In the genomic region with DNA sequence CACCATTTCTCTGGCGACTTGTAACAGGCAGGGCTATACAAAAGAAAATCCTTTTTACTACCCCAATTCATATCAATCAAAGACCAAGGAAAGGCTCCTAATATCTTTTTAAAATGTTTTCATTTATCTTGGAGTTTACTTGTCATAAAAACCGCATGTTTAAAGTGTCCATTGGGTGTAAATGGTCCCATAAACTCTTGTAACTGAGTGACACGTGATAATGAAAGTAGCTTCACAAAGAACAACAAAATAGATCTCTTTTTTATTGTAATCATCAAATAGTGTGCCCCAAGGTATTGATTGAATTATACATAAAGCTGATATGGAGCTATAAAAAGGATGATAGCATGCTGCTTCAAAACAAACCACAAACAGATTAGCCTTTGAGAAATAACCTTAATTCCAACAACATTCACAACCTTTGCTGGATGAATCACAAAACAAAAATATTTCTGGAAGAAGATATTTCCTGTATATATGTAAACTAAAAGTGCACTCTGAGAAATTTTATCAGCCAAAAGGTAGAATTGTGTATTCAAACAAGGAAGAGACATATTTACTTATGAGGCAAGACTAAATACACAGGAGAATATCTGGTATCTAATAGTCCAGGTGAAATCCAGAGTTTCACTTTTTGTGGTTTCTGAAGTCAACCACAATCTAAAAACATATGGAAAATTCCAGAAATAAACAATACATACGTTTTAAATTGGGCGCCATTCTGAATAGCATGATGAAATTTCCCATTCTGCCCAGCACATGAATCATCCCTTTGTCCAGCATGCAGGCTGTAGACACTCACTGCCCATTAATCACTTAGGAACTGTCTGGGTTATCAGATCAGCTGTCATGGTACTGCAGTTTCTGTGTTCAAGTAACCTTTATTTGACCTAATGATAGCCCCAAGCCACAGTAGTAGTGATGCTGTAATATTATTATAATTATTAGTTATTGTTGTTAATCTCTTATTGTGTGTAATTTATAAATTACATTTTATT, we compare ENCODE assay signal across 1 cellular context.
TF ChIP-seq lines count a peak whose summit lies in the region.

No MANE protein-coding gene starts in this region.

TF ChIP-seq in K562, 482 proteins besides CTCF, POLR2A, EP300 and RAD21 (continued from another document):
- TF ChIP-seq, protein P1, sequence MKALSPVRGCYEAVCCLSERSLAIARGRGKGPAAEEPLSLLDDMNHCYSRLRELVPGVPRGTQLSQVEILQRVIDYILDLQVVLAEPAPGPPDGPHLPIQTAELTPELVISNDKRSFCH (CRISPR knock-in tag; IDR thresholded peaks at IDR 0.05): no peak
- TF ChIP-seq, protein P1 (tag; IDR thresholded peaks at IDR 0.05): no peak
- TF ChIP-seq, protein P2, sequence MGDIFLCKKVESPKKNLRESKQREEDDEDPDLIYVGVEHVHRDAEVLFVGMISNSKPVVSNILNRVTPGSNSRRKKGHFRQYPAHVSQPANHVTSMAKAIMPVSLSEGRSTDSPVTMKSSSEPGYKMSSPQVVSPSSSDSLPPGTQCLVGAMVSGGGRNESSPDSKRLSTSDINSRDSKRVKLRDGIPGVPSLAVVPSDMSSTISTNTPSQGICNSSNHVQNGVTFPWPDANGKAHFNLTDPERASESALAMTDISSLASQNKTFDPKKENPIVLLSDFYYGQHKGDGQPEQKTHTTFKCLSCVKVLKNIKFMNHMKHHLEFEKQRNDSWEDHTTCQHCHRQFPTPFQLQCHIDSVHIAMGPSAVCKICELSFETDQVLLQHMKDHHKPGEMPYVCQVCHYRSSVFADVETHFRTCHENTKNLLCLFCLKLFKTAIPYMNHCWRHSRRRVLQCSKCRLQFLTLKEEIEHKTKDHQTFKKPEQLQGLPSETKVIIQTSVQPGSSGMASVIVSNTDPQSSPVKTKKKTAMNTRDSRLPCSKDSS (IDR thresholded peaks at IDR 0.05; ENCODE audit: low read depth, partially characterized antibody): no peak
- no peak for TF ChIP-seq E2F3 (CRISPR knock-in tag; IDR thresholded peaks at IDR 0.05)
- peak; percentile 82 for TF ChIP-seq ATF4 (CRISPR knock-in tag; IDR thresholded peaks at IDR 0.05)
- TF ChIP-seq NCOA2 (IDR thresholded peaks at IDR 0.05; ENCODE audit: partially characterized antibody in 2 of 2): no peak
- no peak for TF ChIP-seq DPF2 (IDR thresholded peaks at IDR 0.05)
TF ChIP-seq in K562: peak in this region for 5.
